Comparison of ENCODE assay signal across 8 cellular contexts in the genomic region with DNA sequence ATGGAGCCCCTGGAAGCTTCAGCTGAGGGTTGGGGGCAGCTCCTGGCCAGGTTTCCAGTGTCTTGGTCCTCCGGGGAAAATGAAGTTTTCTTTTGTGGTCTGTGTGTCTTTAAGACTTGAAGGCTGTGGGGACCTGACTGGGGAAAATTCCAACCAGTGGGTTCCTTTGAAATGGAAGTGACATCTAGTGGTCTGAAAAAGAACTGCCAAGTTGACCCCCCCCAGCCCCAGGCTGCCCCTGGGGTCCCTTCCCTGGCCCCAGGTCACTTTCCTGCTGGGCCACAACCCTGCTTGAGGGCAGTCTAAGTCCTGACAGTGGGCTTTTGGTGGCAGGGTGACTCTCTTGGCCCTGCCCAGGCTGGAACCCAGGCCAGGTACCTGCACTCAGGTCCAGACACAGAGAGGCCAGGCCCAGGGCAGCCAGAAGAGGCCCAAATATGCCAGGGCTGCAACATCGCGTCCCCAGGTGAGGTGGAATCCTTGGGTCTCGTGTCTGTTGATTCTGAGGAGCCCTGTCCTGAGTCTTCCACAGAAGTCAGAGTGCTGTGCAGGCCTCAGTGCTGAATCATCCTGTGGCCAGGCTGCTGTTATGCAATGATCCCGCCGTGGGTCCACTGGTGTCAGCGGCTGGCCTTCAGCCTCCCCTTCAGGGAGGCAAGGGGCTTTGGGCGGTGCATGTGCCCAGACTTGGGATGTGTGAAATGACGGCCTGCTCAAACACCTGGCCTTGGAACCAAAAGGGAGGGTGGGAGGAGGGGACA.
DNase-seq lines count a peak whose midpoint lies in the region; ATAC-seq, FAIRE-seq and TF ChIP-seq lines count a peak whose summit lies in the region.

No MANE protein-coding gene starts in this region.

- intact Hi-C loops in heart left ventricle (cut with DNase I) = loop anchor here in 6 of 10 donors (1.0 to 10.0 kb wide), 8 partner anchors 61 to 174 kb away; partner anchors contain the start of gene VEGFA (in 1 of the 6)

- H3K27ac ChIP-seq in heart left ventricle (peak overlapping the region in 5 of 12 donors; percentile 14 to 63 (median 36)), skeletal muscle tissue (ENCODE audit: low read depth, low read length) (peak overlapping the region; percentile 60)

- no peak for TF ChIP-seq POLR2A in heart left ventricle (IDR thresholded peaks at IDR 0.05)

- H3K36me3 ChIP-seq in heart left ventricle (no peaks in the 10 kb centered on the region), skeletal muscle tissue (ENCODE audit: control insufficient read depth in 3 of 3, insufficient read depth in 3 of 3, low read length in 3 of 3) (no peaks in the 10 kb centered on the region)

- H3K4me3 ChIP-seq in heart left ventricle (no peak overlapping the region), skeletal muscle tissue (ENCODE audit: low read length in 3 of 3) (peak overlapping the region in 1 of 3 donors; percentile 52)

- no peak for FAIRE-seq in D721Med (lab: Jason Lieb, UNC)

- peak; percentile 39 to 87 (median 80) for ATAC-seq in heart left ventricle
- no peak for ATAC-seq in GM18517 (IDR thresholded peaks at IDR 0.05; ENCODE audit: unreplicated experiment)

- H3K4me1 ChIP-seq in heart left ventricle (peaks cover 0 to 19% (median 2%) of the 10 kb centered on the region in 12 donors), skeletal muscle tissue (ENCODE audit: control insufficient read depth in 3 of 3, insufficient read depth in 3 of 3, low read length in 3 of 3) (peaks cover 6 to 10% (median 10%) of the 10 kb centered on the region in 3 donors)

- TF ChIP-seq CTCF in D721Med (IDR thresholded peaks at IDR 0.05; ENCODE audit: insufficient read depth, missing control alignments) = peak; percentile 21
- peak in 11 of 12 donors; percentile 36 to 65 (median 47) for TF ChIP-seq CTCF in heart left ventricle (IDR thresholded peaks at IDR 0.05)

- H3K9me3 ChIP-seq in heart left ventricle (no peaks in the 10 kb centered on the region), skeletal muscle tissue (ENCODE audit: control insufficient read depth in 3 of 3, low read length in 3 of 3) (no peaks in the 10 kb centered on the region)

- H3K9ac ChIP-seq in skeletal muscle tissue (ENCODE audit: low read depth in 1 of 3, low read length in 3 of 3) = peak overlapping the region; percentile 6 to 51 (median 45)

- no peak for DNase-seq in D721Med (ENCODE audit: insufficient read length, low spot score)
- DNase-seq in HT-29 (ENCODE audit: low spot score) = peak; percentile 66
- DNase-seq in UCSD-AML1 (lab: John Stamatoyannopoulos, UW; ENCODE audit: unreplicated experiment) = peak; percentile 67
- peak; percentile 17 to 76 (median 61) for DNase-seq in heart left ventricle
- DNase-seq in NCI-H1436 (lab: John Stamatoyannopoulos, UW) = no peak
- DNase-seq in NCI-H1417 treated with DMSO at 0.1 percent for 48 hours (lab: John Stamatoyannopoulos, UW) = no peak

- 69 to 75% (median 71%) methylated on average over 8 to 9 of the region's 9 CpGs for whole genome bisulfite sequencing in heart left ventricle, 4 donors

- H3K27me3 ChIP-seq in heart left ventricle = no peaks in the 10 kb centered on the region
- no peaks in the 10 kb centered on the region for H3K27me3 ChIP-seq in skeletal muscle tissue (ENCODE audit: control insufficient read depth in 3 of 3, insufficient read depth in 3 of 3, low read length in 3 of 3)

Comparison
In these comparisons a context has a peak if more than half of its experiments do, and no peak if none do; other contexts are left out.
1. DNase-seq: peak in HT-29 (single experiment), UCSD-AML1 (single experiment) and heart left ventricle (5 of 5); none in D721Med (single experiment), NCI-H1436 (single experiment) and NCI-H1417 treated with DMSO at 0.1 percent for 48 hours (single experiment).